ENCODE assay signal across 1 cellular context in the genomic region with DNA sequence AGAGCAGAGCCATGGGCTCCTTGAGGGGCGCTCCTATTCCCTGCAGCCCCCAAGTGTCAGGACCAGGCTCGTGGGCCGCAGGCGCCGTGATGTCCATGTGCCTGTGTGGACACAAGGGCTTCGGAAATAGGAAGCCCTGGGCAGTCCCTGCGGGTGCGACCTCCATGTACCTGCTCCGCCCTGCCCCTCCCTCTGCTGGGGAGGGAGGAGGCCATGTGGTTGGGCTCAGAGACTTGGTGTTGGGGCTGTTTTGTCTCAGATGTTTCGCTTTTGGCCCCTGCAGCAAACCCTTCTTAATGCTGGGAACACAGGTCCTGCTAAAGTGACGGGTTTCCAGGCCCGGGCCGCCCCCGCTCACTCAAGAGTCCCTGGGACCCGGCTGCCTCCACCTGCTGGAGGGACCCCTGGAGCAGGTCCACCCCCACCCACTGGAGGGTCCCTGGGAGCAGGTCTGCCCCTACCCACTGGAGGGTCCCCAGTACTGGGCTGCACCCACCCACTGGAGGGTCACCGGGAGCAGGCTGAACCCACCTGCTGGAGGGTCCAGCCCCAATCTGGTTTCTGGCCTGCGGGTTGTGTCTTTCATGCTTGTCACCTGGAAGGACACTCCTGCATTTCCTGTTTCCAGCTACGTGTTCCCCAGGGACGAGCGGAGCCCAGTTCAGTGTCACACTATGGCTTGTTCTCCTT.
TF ChIP-seq lines count a peak whose summit lies in the region.

No MANE protein-coding gene starts in this region.

TF ChIP-seq in WTC11, 78 proteins besides CTCF, POLR2A, EP300 and RAD21 (continued from another document):
- TF ChIP-seq, protein P1, sequence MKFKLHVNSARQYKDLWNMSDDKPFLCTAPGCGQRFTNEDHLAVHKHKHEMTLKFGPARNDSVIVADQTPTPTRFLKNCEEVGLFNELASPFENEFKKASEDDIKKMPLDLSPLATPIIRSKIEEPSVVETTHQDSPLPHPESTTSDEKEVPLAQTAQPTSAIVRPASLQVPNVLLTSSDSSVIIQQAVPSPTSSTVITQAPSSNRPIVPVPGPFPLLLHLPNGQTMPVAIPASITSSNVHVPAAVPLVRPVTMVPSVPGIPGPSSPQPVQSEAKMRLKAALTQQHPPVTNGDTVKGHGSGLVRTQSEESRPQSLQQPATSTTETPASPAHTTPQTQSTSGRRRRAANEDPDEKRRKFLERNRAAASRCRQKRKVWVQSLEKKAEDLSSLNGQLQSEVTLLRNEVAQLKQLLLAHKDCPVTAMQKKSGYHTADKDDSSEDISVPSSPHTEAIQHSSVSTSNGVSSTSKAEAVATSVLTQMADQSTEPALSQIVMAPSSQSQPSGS (CRISPR knock-in tag; IDR thresholded peaks at IDR 0.05; ENCODE audit: borderline replicate concordance, low read depth), result no peak
